1 cellular context compared by ENCODE assay signal in genomic region chr6:139230421-139230840, GRCh38.
A peak's percentile ranks its signal among the peaks of the same experiment; 100 is the strongest.
TF ChIP-seq lines count a peak whose summit lies in the region.

No MANE protein-coding gene starts in this region.

TF ChIP-seq in IMR-90, 13 proteins besides CTCF, POLR2A, EP300 and RAD21:
- TF ChIP-seq SMC3 (IDR thresholded peaks at IDR 0.05; ENCODE audit: low read depth, low read length) (0 out of 2 replicates have a peak, but pooled peaks have one; percentile 6), CHD1 (IDR thresholded peaks at IDR 0.05; ENCODE audit: low read depth, low read length) (no peak), RCOR1 (IDR thresholded peaks at IDR 0.05; ENCODE audit: insufficient replicate concordance, low read length) (no peak), NFE2L2 (IDR thresholded peaks at IDR 0.05; ENCODE audit: low read depth, low read length) (no peak), MAFK (IDR thresholded peaks at IDR 0.05; ENCODE audit: low read depth, low read length) (no peak)
TF ChIP-seq in IMR-90: peak in this region for 1.
